1 cellular context compared by ENCODE assay signal in the genomic region with DNA sequence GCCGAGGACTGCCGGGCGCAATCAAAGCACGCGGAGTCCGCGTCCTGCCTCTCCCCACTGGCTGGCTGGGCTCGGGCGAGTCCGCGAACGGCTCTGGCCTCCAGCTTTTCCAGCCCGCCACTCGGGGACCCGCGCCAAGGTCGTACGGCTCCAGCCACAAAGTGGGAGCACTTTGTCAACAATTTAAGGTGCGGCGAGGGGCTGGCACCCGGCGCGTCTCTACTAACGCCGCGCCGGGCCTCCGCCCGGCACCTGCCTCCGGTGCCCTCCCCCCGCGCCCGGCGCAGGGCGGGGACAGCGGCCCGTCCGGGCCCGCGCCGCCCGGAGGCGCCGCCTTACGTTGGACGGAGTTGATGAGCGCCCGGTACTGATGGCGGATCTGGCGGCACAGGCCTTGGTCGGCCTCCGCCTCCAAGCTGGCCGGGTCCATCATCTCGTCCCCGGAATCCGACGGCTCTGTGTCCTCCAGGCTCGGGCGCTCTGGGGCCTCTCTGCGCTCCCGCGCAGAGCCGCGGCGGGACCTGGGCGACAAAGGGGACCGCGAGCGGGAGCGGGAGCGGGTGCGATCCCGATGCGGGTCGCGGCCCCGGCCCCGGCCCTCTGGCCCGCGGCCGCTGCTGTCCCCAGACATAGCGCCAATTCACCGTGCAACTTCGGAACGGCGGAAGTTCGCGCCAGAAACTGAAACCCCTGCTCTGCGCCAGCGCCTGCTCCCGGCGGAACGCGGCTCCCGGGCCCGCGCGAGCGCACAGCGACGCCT.
TF ChIP-seq lines count a peak whose summit lies in the region.

A gene with protein sequence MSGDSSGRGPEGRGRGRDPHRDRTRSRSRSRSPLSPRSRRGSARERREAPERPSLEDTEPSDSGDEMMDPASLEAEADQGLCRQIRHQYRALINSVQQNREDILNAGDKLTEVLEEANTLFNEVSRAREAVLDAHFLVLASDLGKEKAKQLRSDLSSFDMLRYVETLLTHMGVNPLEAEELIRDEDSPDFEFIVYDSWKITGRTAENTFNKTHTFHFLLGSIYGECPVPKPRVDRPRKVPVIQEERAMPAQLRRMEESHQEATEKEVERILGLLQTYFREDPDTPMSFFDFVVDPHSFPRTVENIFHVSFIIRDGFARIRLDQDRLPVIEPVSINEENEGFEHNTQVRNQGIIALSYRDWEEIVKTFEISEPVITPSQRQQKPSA (minus strand): TSS at position 683 of the 760 bp plus-strand sequence. CDS start 52 bp downstream, at position 631.

TF ChIP-seq in HEK293, 187 proteins besides CTCF, POLR2A, EP300 and RAD21 (continued from another document and continues in another):
- TF ChIP-seq, protein P1, sequence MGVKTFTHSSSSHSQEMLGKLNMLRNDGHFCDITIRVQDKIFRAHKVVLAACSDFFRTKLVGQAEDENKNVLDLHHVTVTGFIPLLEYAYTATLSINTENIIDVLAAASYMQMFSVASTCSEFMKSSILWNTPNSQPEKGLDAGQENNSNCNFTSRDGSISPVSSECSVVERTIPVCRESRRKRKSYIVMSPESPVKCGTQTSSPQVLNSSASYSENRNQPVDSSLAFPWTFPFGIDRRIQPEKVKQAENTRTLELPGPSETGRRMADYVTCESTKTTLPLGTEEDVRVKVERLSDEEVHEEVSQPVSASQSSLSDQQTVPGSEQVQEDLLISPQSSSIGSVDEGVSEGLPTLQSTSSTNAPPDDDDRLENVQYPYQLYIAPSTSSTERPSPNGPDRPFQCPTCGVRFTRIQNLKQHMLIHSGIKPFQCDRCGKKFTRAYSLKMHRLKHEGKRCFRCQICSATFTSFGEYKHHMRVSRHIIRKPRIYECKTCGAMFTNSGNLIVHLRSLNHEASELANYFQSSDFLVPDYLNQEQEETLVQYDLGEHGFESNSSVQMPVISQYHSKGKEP (tag by site-specific recombination; IDR thresholded peaks at IDR 0.05), result peak; percentile 62
- TF ChIP-seq ZNF843 (tag by site-specific recombination; IDR thresholded peaks at IDR 0.05) (no peak), ZNF596 (tag by site-specific recombination; IDR thresholded peaks at IDR 0.05) (no peak), ZNF302 (tag by site-specific recombination; IDR thresholded peaks at IDR 0.05; ENCODE audit: low read depth) (no peak), ZNF701 (tag by site-specific recombination; IDR thresholded peaks at IDR 0.05) (no peak), ZNF501 (tag by site-specific recombination; IDR thresholded peaks at IDR 0.05) (no peak), ZBTB21 (tag by site-specific recombination; IDR thresholded peaks at IDR 0.05) (no peak), ZNF354C (tag by site-specific recombination; IDR thresholded peaks at IDR 0.05; ENCODE audit: borderline replicate concordance, low read depth) (no peak), ZNF174 (tag by site-specific recombination; IDR thresholded peaks at IDR 0.05) (no peak), ZNF19 (tag by site-specific recombination; IDR thresholded peaks at IDR 0.05; ENCODE audit: low read depth) (no peak), GLIS2 (tag by site-specific recombination; IDR thresholded peaks at IDR 0.05) (no peak), ZNF549 (tag by site-specific recombination; IDR thresholded peaks at IDR 0.05) (0 out of 2 replicates have a peak, but pooled peaks have one; percentile 38), ZBTB48 (tag by site-specific recombination; IDR thresholded peaks at IDR 0.05) (no peak), MZF1 (tag by site-specific recombination; IDR thresholded peaks at IDR 0.05; ENCODE audit: borderline replicate concordance) (0 out of 2 replicates have a peak, but pooled peaks have one; percentile 54), ZNF624 (tag by site-specific recombination; IDR thresholded peaks at IDR 0.05) (no peak), ZNF223 (tag by site-specific recombination; IDR thresholded peaks at IDR 0.05) (no peak), KLF8 (tag by site-specific recombination; IDR thresholded peaks at IDR 0.05) (peak; percentile 72; the same call in 1 of the 2 replicates), ZBTB7A (tag by site-specific recombination; IDR thresholded peaks at IDR 0.05; ENCODE audit: low read depth) (no peak), ZNF48 (tag by site-specific recombination; IDR thresholded peaks at IDR 0.05) (no peak), ZNF747 (tag by site-specific recombination; IDR thresholded peaks at IDR 0.05) (no peak), ZFP69B (tag by site-specific recombination; IDR thresholded peaks at IDR 0.05) (no peak), ZNF138 (tag by site-specific recombination; IDR thresholded peaks at IDR 0.05; ENCODE audit: borderline replicate concordance) (no peak), ZNF366 (tag by site-specific recombination; conservative IDR thresholded peaks at IDR 0.05) (no peak), ZXDB (tag by site-specific recombination; IDR thresholded peaks at IDR 0.05) (peak; percentile 75), ZNF37A (tag by site-specific recombination; IDR thresholded peaks at IDR 0.05) (no peak), ZNF792 (tag by site-specific recombination; IDR thresholded peaks at IDR 0.05) (no peak), FEZF1 (tag by site-specific recombination; IDR thresholded peaks at IDR 0.05) (no peak), ZNF670 (tag by site-specific recombination; IDR thresholded peaks at IDR 0.05; ENCODE audit: low read depth) (no peak), ZNF626 (tag by site-specific recombination; IDR thresholded peaks at IDR 0.05) (0 out of 2 replicates have a peak, but pooled peaks have one; percentile 20), BCL11A (tag by site-specific recombination; IDR thresholded peaks at IDR 0.05; ENCODE audit: low read depth) (no peak), ZNF121 (tag by site-specific recombination; IDR thresholded peaks at IDR 0.05) (no peak), ZSCAN16 (tag by site-specific recombination; IDR thresholded peaks at IDR 0.05) (no peak), HOXD13 (CRISPR knock-in tag; IDR thresholded peaks at IDR 0.05; ENCODE audit: borderline replicate concordance) (no peak), ZSCAN30 (tag by site-specific recombination; IDR thresholded peaks at IDR 0.05) (peak; percentile 75), ZFP3 (tag by site-specific recombination; IDR thresholded peaks at IDR 0.05; ENCODE audit: low read depth) (no peak), REPIN1 (tag by site-specific recombination; IDR thresholded peaks at IDR 0.05; ENCODE audit: low read depth) (no peak), ZNF776 (tag by site-specific recombination; IDR thresholded peaks at IDR 0.05; ENCODE audit: borderline replicate concordance) (no peak)
- TF ChIP-seq, protein P2, sequence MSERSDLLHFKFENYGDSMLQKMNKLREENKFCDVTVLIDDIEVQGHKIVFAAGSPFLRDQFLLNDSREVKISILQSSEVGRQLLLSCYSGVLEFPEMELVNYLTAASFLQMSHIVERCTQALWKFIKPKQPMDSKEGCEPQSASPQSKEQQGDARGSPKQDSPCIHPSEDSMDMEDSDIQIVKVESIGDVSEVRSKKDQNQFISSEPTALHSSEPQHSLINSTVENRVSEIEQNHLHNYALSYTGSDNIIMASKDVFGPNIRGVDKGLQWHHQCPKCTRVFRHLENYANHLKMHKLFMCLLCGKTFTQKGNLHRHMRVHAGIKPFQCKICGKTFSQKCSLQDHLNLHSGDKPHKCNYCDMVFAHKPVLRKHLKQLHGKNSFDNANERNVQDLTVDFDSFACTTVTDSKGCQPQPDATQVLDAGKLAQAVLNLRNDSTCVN (tag by site-specific recombination; optimal IDR thresholded peaks at IDR 0.05), result peak; percentile 93
- TF ChIP-seq, protein P3, sequence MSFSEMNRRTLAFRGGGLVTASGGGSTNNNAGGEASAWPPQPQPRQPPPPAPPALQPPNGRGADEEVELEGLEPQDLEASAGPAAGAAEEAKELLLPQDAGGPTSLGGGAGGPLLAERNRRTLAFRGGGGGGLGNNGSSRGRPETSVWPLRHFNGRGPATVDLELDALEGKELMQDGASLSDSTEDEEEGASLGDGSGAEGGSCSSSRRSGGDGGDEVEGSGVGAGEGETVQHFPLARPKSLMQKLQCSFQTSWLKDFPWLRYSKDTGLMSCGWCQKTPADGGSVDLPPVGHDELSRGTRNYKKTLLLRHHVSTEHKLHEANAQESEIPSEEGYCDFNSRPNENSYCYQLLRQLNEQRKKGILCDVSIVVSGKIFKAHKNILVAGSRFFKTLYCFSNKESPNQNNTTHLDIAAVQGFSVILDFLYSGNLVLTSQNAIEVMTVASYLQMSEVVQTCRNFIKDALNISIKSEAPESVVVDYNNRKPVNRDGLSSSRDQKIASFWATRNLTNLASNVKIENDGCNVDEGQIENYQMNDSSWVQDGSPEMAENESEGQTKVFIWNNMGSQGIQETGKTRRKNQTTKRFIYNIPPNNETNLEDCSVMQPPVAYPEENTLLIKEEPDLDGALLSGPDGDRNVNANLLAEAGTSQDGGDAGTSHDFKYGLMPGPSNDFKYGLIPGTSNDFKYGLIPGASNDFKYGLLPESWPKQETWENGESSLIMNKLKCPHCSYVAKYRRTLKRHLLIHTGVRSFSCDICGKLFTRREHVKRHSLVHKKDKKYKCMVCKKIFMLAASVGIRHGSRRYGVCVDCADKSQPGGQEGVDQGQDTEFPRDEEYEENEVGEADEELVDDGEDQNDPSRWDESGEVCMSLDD (tag by site-specific recombination; IDR thresholded peaks at IDR 0.05), result no peak
- TF ChIP-seq, protein P4, sequence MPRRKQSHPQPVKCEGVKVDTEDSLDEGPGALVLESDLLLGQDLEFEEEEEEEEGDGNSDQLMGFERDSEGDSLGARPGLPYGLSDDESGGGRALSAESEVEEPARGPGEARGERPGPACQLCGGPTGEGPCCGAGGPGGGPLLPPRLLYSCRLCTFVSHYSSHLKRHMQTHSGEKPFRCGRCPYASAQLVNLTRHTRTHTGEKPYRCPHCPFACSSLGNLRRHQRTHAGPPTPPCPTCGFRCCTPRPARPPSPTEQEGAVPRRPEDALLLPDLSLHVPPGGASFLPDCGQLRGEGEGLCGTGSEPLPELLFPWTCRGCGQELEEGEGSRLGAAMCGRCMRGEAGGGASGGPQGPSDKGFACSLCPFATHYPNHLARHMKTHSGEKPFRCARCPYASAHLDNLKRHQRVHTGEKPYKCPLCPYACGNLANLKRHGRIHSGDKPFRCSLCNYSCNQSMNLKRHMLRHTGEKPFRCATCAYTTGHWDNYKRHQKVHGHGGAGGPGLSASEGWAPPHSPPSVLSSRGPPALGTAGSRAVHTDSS (tag by site-specific recombination; IDR thresholded peaks at IDR 0.05), result 0 out of 2 replicates have a peak, but pooled peaks have one; percentile 24
- TF ChIP-seq, protein P5, sequence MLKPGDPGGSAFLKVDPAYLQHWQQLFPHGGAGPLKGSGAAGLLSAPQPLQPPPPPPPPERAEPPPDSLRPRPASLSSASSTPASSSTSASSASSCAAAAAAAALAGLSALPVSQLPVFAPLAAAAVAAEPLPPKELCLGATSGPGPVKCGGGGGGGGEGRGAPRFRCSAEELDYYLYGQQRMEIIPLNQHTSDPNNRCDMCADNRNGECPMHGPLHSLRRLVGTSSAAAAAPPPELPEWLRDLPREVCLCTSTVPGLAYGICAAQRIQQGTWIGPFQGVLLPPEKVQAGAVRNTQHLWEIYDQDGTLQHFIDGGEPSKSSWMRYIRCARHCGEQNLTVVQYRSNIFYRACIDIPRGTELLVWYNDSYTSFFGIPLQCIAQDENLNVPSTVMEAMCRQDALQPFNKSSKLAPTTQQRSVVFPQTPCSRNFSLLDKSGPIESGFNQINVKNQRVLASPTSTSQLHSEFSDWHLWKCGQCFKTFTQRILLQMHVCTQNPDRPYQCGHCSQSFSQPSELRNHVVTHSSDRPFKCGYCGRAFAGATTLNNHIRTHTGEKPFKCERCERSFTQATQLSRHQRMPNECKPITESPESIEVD (tag by site-specific recombination; IDR thresholded peaks at IDR 0.05), result no peak
- TF ChIP-seq, protein P6, sequence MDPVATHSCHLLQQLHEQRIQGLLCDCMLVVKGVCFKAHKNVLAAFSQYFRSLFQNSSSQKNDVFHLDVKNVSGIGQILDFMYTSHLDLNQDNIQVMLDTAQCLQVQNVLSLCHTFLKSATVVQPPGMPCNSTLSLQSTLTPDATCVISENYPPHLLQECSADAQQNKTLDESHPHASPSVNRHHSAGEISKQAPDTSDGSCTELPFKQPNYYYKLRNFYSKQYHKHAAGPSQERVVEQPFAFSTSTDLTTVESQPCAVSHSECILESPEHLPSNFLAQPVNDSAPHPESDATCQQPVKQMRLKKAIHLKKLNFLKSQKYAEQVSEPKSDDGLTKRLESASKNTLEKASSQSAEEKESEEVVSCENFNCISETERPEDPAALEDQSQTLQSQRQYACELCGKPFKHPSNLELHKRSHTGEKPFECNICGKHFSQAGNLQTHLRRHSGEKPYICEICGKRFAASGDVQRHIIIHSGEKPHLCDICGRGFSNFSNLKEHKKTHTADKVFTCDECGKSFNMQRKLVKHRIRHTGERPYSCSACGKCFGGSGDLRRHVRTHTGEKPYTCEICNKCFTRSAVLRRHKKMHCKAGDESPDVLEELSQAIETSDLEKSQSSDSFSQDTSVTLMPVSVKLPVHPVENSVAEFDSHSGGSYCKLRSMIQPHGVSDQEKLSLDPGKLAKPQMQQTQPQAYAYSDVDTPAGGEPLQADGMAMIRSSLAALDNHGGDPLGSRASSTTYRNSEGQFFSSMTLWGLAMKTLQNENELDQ (tag by site-specific recombination; IDR thresholded peaks at IDR 0.05; ENCODE audit: low read depth), result no peak
- TF ChIP-seq, protein P7, sequence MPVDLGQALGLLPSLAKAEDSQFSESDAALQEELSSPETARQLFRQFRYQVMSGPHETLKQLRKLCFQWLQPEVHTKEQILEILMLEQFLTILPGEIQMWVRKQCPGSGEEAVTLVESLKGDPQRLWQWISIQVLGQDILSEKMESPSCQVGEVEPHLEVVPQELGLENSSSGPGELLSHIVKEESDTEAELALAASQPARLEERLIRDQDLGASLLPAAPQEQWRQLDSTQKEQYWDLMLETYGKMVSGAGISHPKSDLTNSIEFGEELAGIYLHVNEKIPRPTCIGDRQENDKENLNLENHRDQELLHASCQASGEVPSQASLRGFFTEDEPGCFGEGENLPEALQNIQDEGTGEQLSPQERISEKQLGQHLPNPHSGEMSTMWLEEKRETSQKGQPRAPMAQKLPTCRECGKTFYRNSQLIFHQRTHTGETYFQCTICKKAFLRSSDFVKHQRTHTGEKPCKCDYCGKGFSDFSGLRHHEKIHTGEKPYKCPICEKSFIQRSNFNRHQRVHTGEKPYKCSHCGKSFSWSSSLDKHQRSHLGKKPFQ (tag by site-specific recombination; IDR thresholded peaks at IDR 0.05), result no peak
- TF ChIP-seq, protein P8, sequence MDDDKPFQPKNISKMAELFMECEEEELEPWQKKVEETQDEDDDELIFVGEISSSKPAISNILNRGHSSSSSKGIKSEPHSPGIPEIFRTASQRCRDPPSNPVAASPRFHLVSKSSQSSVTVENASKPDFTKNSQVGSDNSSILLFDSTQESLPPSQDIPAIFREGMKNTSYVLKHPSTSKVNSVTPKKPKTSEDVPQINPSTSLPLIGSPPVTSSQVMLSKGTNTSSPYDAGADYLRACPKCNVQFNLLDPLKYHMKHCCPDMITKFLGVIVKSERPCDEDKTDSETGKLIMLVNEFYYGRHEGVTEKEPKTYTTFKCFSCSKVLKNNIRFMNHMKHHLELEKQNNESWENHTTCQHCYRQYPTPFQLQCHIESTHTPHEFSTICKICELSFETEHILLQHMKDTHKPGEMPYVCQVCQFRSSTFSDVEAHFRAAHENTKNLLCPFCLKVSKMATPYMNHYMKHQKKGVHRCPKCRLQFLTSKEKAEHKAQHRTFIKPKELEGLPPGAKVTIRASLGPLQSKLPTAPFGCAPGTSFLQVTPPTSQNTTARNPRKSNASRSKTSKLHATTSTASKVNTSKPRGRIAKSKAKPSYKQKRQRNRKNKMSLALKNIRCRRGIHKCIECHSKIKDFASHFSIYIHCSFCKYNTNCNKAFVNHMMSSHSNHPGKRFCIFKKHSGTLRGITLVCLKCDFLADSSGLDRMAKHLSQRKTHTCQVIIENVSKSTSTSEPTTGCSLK (tag by site-specific recombination; IDR thresholded peaks at IDR 0.05), result no peak
